Comparison of ENCODE assay signal across 16 cellular contexts in the genomic region with DNA sequence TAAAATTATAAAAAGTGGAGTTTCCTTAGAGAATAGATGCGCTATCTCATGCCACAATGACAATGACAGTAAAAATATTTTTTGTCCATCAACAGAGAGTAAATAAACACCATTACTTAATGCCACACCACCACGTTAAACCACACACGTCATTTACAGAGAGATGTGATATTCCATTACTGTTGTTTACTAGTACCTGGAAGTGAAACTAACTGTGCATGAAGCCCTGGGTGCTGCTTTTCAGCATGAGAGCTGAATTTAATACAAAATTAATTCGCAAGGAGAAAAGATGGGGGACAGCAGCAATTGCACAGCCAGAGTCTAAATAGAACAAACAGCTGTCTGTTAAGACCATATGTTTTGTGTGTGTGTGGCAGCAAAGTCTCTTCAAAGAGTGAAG.
A peak's percentile ranks its signal among the peaks of the same experiment; 100 is the strongest.
DNase-seq lines count a peak whose midpoint lies in the region; ATAC-seq and TF ChIP-seq lines count a peak whose summit lies in the region.
"Had no signal": no experiment of that assay in that cellular context is flagged by ENCODE, and none has a peak within 500 bp of the region (broad histone marks: within the 10 kb centered on the region; RNA-seq: fewer than 3 reads in every experiment).

No MANE protein-coding gene starts in this region.

- H3K4me3 ChIP-seq in H7 (ENCODE audit: insufficient read depth, low read depth, low read length): no peak overlapping the region
- H3K4me3 ChIP-seq: heart left ventricle, SJSA1 had no signal

- H3K27me3 Mint-ChIP-seq in activated naive CD4-positive, alpha-beta T cell treated with anti-CD3 and anti-CD28 coated beads, Interleukin-2, amount 10 ng/mL, durations not matched to agents 7 days and 5 days: peaks cover 27% of the 10 kb centered on the region

- no peaks in the 10 kb centered on the region for H3K27me3 ChIP-seq in H7 (ENCODE audit: control insufficient read depth, insufficient read depth, low read length)
- H3K27me3 ChIP-seq: heart left ventricle, SJSA1 had no signal

- ATAC-seq in GM21381 (IDR thresholded peaks at IDR 0.05; ENCODE audit: unreplicated experiment) (peak; percentile 56), left lobe of liver (peak; percentile 54)
- ATAC-seq: heart left ventricle; stimulated activated naive CD8-positive, alpha-beta T cell treated with anti-CD3 and anti-CD28 coated beads, Interleukin-15, amount 100 ng/mL, for 72 hours had no signal

- no peak for TF ChIP-seq CTCF in GM13976 (IDR thresholded peaks at IDR 0.05; ENCODE audit: borderline replicate concordance, control extremely low read depth, extremely low read depth, insufficient read depth, missing control alignments)

- H3K4me3 Mint-ChIP-seq in activated naive CD4-positive, alpha-beta T cell treated with anti-CD3 and anti-CD28 coated beads, Interleukin-2, amount 10 ng/mL, durations not matched to agents 7 days and 5 days: no peak overlapping the region
- H3K4me3 Mint-ChIP-seq: stimulated activated naive CD8-positive, alpha-beta T cell treated with anti-CD3 and anti-CD28 coated beads, Interleukin-15, amount 100 ng/mL, for 72 hours had no signal

- CTCF ChIA-PET in activated naive CD4-positive, alpha-beta T cell treated with anti-CD3 and anti-CD28 coated beads, Interleukin-2, amount 10 ng/mL, durations not matched to agents 7 days and 5 days (lab: Charles Lee): interaction anchor here (0.8 to 2.6 kb wide), 3 partner anchors 13 to 263 kb away, joined by 3 to 12 read pairs (median 3); no protein-coding TSS in a partner anchor

- H3K27ac Mint-ChIP-seq in activated naive CD4-positive, alpha-beta T cell treated with anti-CD3 and anti-CD28 coated beads, Interleukin-2, amount 10 ng/mL, durations not matched to agents 7 days and 5 days: no peak overlapping the region
- H3K27ac Mint-ChIP-seq: progenitor cell of endocrine pancreas; stimulated activated naive CD8-positive, alpha-beta T cell treated with anti-CD3 and anti-CD28 coated beads, Interleukin-15, amount 100 ng/mL, for 72 hours had no signal

- no peaks in the 10 kb centered on the region for H3K36me3 Mint-ChIP-seq in activated naive CD4-positive, alpha-beta T cell treated with anti-CD3 and anti-CD28 coated beads, Interleukin-2, amount 10 ng/mL, durations not matched to agents 7 days and 5 days

- peak; percentile 49 for DNase-seq in GM13976 (ENCODE audit: low spot score)
- peak; percentile 48 for DNase-seq in MV-4-11 (lab: John Stamatoyannopoulos, UW)
- no peak for DNase-seq in left lobe of liver (ENCODE audit: low spot score)
- DNase-seq in SKM-1 treated with dmso at 0.1 percent for 144 hours (lab: John Stamatoyannopoulos, UW; ENCODE audit: unreplicated experiment): no peak
- DNase-seq in activated naive CD4-positive, alpha-beta T cell treated with anti-CD3 and anti-CD28 coated beads, Interleukin-2, amount 10 ng/mL, durations not matched to agents 7 days and 5 days: no peak
- DNase-seq in H7: no peak
- DNase-seq in activated naive CD4-positive, alpha-beta T cell (lab: John Stamatoyannopoulos, UW): no peak
- DNase-seq: activated CD4-positive, CD25-positive, alpha-beta regulatory T cell treated with anti-CD3 and anti-CD28 coated beads, Interleukin-2, amount 50 U/mL, for 72 hours; heart left ventricle; mammary epithelial cell; NCI-H2081 treated with DMSO at 0.1 percent for 48 hours; stimulated activated CD4-positive, alpha-beta T cell treated with anti-CD3 and anti-CD28 coated beads, Interleukin-4, amount 100 ng/mL, for 1 hour; stimulated activated naive CD8-positive, alpha-beta T cell treated with anti-CD3 and anti-CD28 coated beads, Interleukin-15, amount 100 ng/mL, for 72 hours had no signal

- no peaks in the 10 kb centered on the region for H3K9me3 Mint-ChIP-seq in activated naive CD4-positive, alpha-beta T cell treated with anti-CD3 and anti-CD28 coated beads, Interleukin-2, amount 10 ng/mL, durations not matched to agents 7 days and 5 days
- H3K9me3 Mint-ChIP-seq: stimulated activated naive CD8-positive, alpha-beta T cell treated with anti-CD3 and anti-CD28 coated beads, Interleukin-15, amount 100 ng/mL, for 72 hours had no signal

- no peaks in the 10 kb centered on the region for H3K36me3 ChIP-seq in H7 (replicated peaks; ENCODE audit: control insufficient read depth, insufficient read depth, low read length)

- H3K4me1 Mint-ChIP-seq in activated naive CD4-positive, alpha-beta T cell treated with anti-CD3 and anti-CD28 coated beads, Interleukin-2, amount 10 ng/mL, durations not matched to agents 7 days and 5 days: peaks cover 15% of the 10 kb centered on the region

- in situ Hi-C loops in GM13976 (cut with MboI; ENCODE audit: low sequenced_read_pairs, unreplicated experiment): loop anchor here (25.0 kb wide), 1 partner anchor 561 kb away; no protein-coding TSS in a partner anchor

Comparison
In these comparisons a context has a peak if more than half of its experiments do, and no peak if none do; other contexts are left out.
1. DNase-seq: peak in GM13976 (single experiment) and MV-4-11 (single experiment); none in left lobe of liver (single experiment), SKM-1 treated with dmso at 0.1 percent for 144 hours (single experiment), activated naive CD4-positive, alpha-beta T cell treated with anti-CD3 and anti-CD28 coated beads, Interleukin-2, amount 10 ng/mL, durations not matched to agents 7 days and 5 days (single experiment), H7 (single experiment) and activated naive CD4-positive, alpha-beta T cell (0 of 4).